Comparison of ENCODE assay signal across 35 cellular contexts in the genomic region with DNA sequence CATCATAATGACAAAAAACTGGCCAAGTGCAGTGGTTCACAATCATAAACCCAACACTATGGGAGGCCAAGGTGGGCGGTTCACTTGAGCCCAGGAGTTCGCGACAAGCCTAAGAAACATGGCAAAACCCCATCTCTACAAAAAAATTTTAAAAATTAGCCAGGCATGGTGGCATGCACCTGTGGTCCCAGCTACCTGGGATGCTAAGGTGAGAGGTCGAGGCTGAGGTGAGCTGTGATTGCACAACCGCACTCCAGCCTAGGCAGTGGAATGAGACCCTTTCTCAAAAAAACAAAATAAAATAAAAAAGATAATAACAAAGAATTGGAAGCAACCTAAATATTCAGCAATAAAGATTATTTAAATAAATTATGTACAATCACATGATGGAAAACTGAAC.
"Had no signal": no experiment of that assay in that cellular context is flagged by ENCODE, and none has a peak within 500 bp of the region (broad histone marks: within the 10 kb centered on the region; RNA-seq: fewer than 3 reads in every experiment).

No MANE protein-coding gene starts in this region.

- H3K27me3 ChIP-seq: ascending aorta, cardiac muscle cell had no signal

- H3K36me3 Mint-ChIP-seq: activated CD4-positive, alpha-beta memory T cell treated with anti-CD3 and anti-CD28 coated beads for 36 hours; brain had no signal

- H3K27ac Mint-ChIP-seq: activated B cell treated with CpG ODN at 0.5 μM for 24 hours; activated CD4-positive, alpha-beta memory T cell treated with anti-CD3 and anti-CD28 coated beads for 36 hours; activated CD4-positive, alpha-beta T cell treated with anti-CD3 and anti-CD28 coated beads, Interleukin-2, amount 10 ng/mL, durations not matched to agents 24 days and 14 days; activated CD8-positive, alpha-beta T cell treated with anti-CD3 and anti-CD28 coated beads for 36 hours; activated naive CD4-positive, alpha-beta T cell treated with anti-CD3 and anti-CD28 coated beads, Interleukin-2, amount 10 ng/mL, durations not matched to agents 7 days and 5 days; activated naive CD4-positive, alpha-beta T cell treated with anti-CD3 and anti-CD28 coated beads, Interleukin-2, amount 50 U/mL, for 24 hours; activated naive CD8-positive, alpha-beta T cell; activated naive CD8-positive, alpha-beta T cell treated with anti-CD3 and anti-CD28 coated beads, Interleukin-2, amount 10 ng/mL, durations not matched to agents 7 days and 5 days; activated naive CD8-positive, alpha-beta T cell treated with anti-CD3 and anti-CD28 coated beads, Interleukin-2, amount 50 U/mL, for 24 hours; activated T-helper 2 cell treated with anti-CD3 and anti-CD28 coated beads, Interferon-gamma antibody, Interleukin-2, Interleukin-4, amounts not matched to agents 10 μg/mL and 5 μg/mL and 100 μg/mL, durations not matched to agents 14 hours and 24 hours and 36 hours; brain; T-helper 1 cell treated with Interleukin-12 subunit alpha and Interleukin-12 subunit beta and Interleukin-4 antibody, amounts not matched to agents 30 μg/mL and 1 μg/mL, for 36 hours; T-helper 2 cell treated with Interferon-gamma antibody and Interleukin-4, amounts not matched to agents 5 μg/mL and 100 μg/mL, for 36 hours had no signal

- H3K4me1 Mint-ChIP-seq: activated B cell treated with CpG ODN at 0.5 μM for 24 hours, brain had no signal

- H3K9me3 ChIP-seq: ascending aorta had no signal

- H3K27me3 Mint-ChIP-seq: activated B cell treated with CpG ODN at 0.5 μM for 24 hours; activated CD4-positive, alpha-beta memory T cell treated with anti-CD3 and anti-CD28 coated beads for 36 hours; activated CD4-positive, alpha-beta T cell treated with anti-CD3 and anti-CD28 coated beads, Interleukin-2, amount 10 ng/mL, durations not matched to agents 24 days and 14 days; activated CD8-positive, alpha-beta T cell treated with anti-CD3 and anti-CD28 coated beads for 36 hours; activated naive CD4-positive, alpha-beta T cell treated with anti-CD3 and anti-CD28 coated beads, Interleukin-2, amount 10 ng/mL, durations not matched to agents 7 days and 5 days; activated naive CD4-positive, alpha-beta T cell treated with anti-CD3 and anti-CD28 coated beads, Interleukin-2, amount 50 U/mL, for 24 hours; activated naive CD8-positive, alpha-beta T cell; activated naive CD8-positive, alpha-beta T cell treated with anti-CD3 and anti-CD28 coated beads, Interleukin-2, amount 10 ng/mL, durations not matched to agents 7 days and 5 days; activated naive CD8-positive, alpha-beta T cell treated with anti-CD3 and anti-CD28 coated beads, Interleukin-2, amount 50 U/mL, for 24 hours; brain; central memory CD8-positive, alpha-beta T cell had no signal

- H3K36me3 ChIP-seq: ascending aorta, cardiac muscle cell had no signal

- H3K27ac ChIP-seq: ascending aorta, cardiac muscle cell, VCaP had no signal

- DNase-seq: activated B cell treated with CpG ODN at 0.5 μM for 24 hours; activated CD4-positive, alpha-beta memory T cell treated with anti-CD3 and anti-CD28 coated beads for 36 hours; activated CD4-positive, alpha-beta T cell treated with anti-CD3 and anti-CD28 coated beads for 4 hours; activated CD4-positive, alpha-beta T cell treated with anti-CD3 and anti-CD28 coated beads, Interleukin-2, amount 10 ng/mL, durations not matched to agents 24 days and 14 days; activated CD4-positive, alpha-beta T cell treated with anti-CD3 and anti-CD28 coated beads, Interleukin-2, amount 50 U/mL, for 1 hour; activated CD4-positive, alpha-beta T cell treated with anti-CD3 and anti-CD28 coated beads, Interleukin-2, amount 50 U/mL, for 4 hours; activated CD4-positive, CD25-positive, alpha-beta regulatory T cell treated with anti-CD3 and anti-CD28 coated beads, Interleukin-2, amount 50 U/mL, for 72 hours; activated CD8-positive, alpha-beta memory T cell treated with anti-CD3 and anti-CD28 coated beads, Interleukin-2, amount 50 U/mL, for 4 hours; activated CD8-positive, alpha-beta T cell treated with anti-CD3 and anti-CD28 coated beads for 36 hours; activated effector memory CD4-positive, alpha-beta T cell treated with Interleukin-2 at 50 U/mL for 16 hours; activated gamma-delta T cell; activated naive CD4-positive, alpha-beta T cell treated with anti-CD3 and anti-CD28 coated beads, Interleukin-2, amount 10 ng/mL, durations not matched to agents 7 days and 5 days; activated naive CD4-positive, alpha-beta T cell treated with Interleukin-2 at 50 U/mL for 16 hours; activated naive CD8-positive, alpha-beta T cell treated with anti-CD3 and anti-CD28 coated beads, Interleukin-2, amount 10 ng/mL, durations not matched to agents 7 days and 5 days; activated naive CD8-positive, alpha-beta T cell treated with anti-CD3 and anti-CD28 coated beads, Interleukin-2, amount 50 U/mL, for 24 hours; activated T-cell treated with anti-CD3 and anti-CD28 coated beads for 4 hours; activated T-cell treated with anti-CD3 and anti-CD28 coated beads, Interleukin-2, amount 50 U/mL, for 1 hour; activated T-cell treated with anti-CD3 and anti-CD28 coated beads, Interleukin-2, amount 50 U/mL, for 4 hours; amygdala; anterior cingulate cortex; caudate nucleus; cerebellar nuclear complex; T-helper 1 cell; T-helper 2 cell; T-helper 9 cell had no signal

- H3K4me3 ChIP-seq: ascending aorta, cardiac muscle cell had no signal

- H3K4me3 Mint-ChIP-seq: activated B cell treated with CpG ODN at 0.5 μM for 24 hours; activated CD4-positive, alpha-beta memory T cell treated with anti-CD3 and anti-CD28 coated beads for 36 hours; activated CD4-positive, alpha-beta T cell treated with anti-CD3 and anti-CD28 coated beads, Interleukin-2, amount 10 ng/mL, durations not matched to agents 24 days and 14 days; activated CD8-positive, alpha-beta T cell treated with anti-CD3 and anti-CD28 coated beads for 36 hours; activated naive CD4-positive, alpha-beta T cell treated with anti-CD3 and anti-CD28 coated beads, Interleukin-2, amount 10 ng/mL, durations not matched to agents 7 days and 5 days; activated naive CD4-positive, alpha-beta T cell treated with anti-CD3 and anti-CD28 coated beads, Interleukin-2, amount 50 U/mL, for 24 hours; activated naive CD8-positive, alpha-beta T cell; activated naive CD8-positive, alpha-beta T cell treated with anti-CD3 and anti-CD28 coated beads, Interleukin-2, amount 10 ng/mL, durations not matched to agents 7 days and 5 days; activated naive CD8-positive, alpha-beta T cell treated with anti-CD3 and anti-CD28 coated beads, Interleukin-2, amount 50 U/mL, for 24 hours; activated T-cell treated with anti-CD3 and anti-CD28 coated beads, Interleukin-2, amount 50 U/mL, for 4 hours; brain; central memory CD8-positive, alpha-beta T cell; T-helper 1 cell treated with Interleukin-12 subunit alpha and Interleukin-12 subunit beta and Interleukin-4 antibody, amounts not matched to agents 30 μg/mL and 1 μg/mL, for 36 hours; T-helper 2 cell treated with Interferon-gamma antibody and Interleukin-4, amounts not matched to agents 5 μg/mL and 100 μg/mL, for 36 hours had no signal

- ATAC-seq: activated CD8-positive, alpha-beta T cell treated with anti-CD3 and anti-CD28 coated beads for 36 hours; activated naive CD8-positive, alpha-beta T cell treated with anti-CD3 and anti-CD28 coated beads, Interleukin-2, amount 50 U/mL, for 24 hours; activated T-cell treated with anti-CD3 and anti-CD28 coated beads, Interleukin-2, amount 50 U/mL, for 4 hours had no signal

- H3K9me3 Mint-ChIP-seq: activated B cell treated with CpG ODN at 0.5 μM for 24 hours; activated CD4-positive, alpha-beta memory T cell treated with anti-CD3 and anti-CD28 coated beads for 36 hours; activated CD8-positive, alpha-beta T cell treated with anti-CD3 and anti-CD28 coated beads for 36 hours; activated naive CD4-positive, alpha-beta T cell treated with anti-CD3 and anti-CD28 coated beads, Interleukin-2, amount 50 U/mL, for 24 hours; activated naive CD8-positive, alpha-beta T cell treated with anti-CD3 and anti-CD28 coated beads, Interleukin-2, amount 50 U/mL, for 24 hours; activated T-cell treated with anti-CD3 and anti-CD28 coated beads, Interleukin-2, amount 50 U/mL, for 4 hours; activated T-helper 2 cell treated with anti-CD3 and anti-CD28 coated beads, Interferon-gamma antibody, Interleukin-2, Interleukin-4, amounts not matched to agents 10 μg/mL and 5 μg/mL and 100 μg/mL, durations not matched to agents 14 hours and 24 hours and 36 hours; brain; central memory CD8-positive, alpha-beta T cell; T-helper 1 cell treated with Interleukin-12 subunit alpha and Interleukin-12 subunit beta and Interleukin-4 antibody, amounts not matched to agents 30 μg/mL and 1 μg/mL, for 36 hours; T-helper 2 cell treated with Interferon-gamma antibody and Interleukin-4, amounts not matched to agents 5 μg/mL and 100 μg/mL, for 36 hours had no signal
